ENCODE assay signal across 14 cellular contexts in the genomic region with DNA sequence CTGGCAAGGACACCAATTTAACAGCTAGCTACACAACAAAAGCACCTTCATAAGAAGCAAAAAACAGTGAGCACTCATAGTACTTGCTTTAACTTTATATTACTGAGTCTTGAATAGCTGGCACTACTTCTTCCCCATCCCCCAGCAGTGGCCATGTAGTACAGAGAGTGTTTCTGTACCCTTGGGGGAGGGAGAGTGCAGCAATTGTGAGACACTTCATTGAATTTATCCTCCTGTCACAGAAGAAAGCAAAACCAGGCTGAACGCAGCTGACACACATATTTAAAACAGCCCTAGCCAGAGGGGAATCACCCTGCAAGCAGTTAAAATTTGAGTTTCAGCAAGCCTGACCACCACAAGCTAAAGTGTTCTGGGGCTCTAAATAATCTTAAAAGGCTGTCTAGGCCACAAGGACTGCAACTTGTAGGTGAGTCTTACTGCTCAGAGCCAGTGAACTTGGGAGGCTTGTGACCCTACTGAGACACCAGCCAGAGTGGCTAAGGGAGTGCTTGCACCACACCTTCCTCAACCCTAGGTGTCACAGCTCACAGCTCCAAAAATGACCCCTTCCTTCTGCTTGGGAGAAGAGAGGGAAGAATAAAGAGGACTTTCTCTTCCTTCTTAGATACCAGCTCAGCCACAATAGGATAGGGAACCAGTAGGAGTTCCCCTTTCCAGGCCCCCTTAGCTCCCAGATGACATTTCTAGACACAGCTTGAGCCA.
A peak's percentile ranks its signal among the peaks of the same experiment; 100 is the strongest.
DNase-seq lines count a peak whose midpoint lies in the region; ATAC-seq and TF ChIP-seq lines count a peak whose summit lies in the region.
"Had no signal": no experiment of that assay in that cellular context is flagged by ENCODE, and none has a peak within 500 bp of the region (broad histone marks: within the 10 kb centered on the region; RNA-seq: fewer than 3 reads in every experiment).

No MANE protein-coding gene starts in this region.

- H3K4me3 ChIP-seq in left ventricle myocardium inferior, result no peak overlapping the region
- no peak overlapping the region for H3K4me3 ChIP-seq in WERI-Rb-1 (ENCODE audit: low read depth, low read length)
- H3K4me3 ChIP-seq: A549, skin epidermis had no signal

- H3K9me3 ChIP-seq in left ventricle myocardium inferior (replicated peaks) (no peaks in the 10 kb centered on the region), WERI-Rb-1 (ENCODE audit: severe bottlenecking) (no peaks in the 10 kb centered on the region)
- H3K9me3 ChIP-seq: A549 had no signal

- peaks cover 22% of the 10 kb centered on the region for H3K4me1 ChIP-seq in left ventricle myocardium inferior
- H3K4me1 ChIP-seq: A549 had no signal

- ATAC-seq in Right ventricle myocardium superior (ENCODE audit: poor library complexity), result peak; percentile 78
- ATAC-seq: A549; activated CD4-positive, CD25-positive, alpha-beta regulatory T cell treated with anti-CD3 and anti-CD28 coated beads, Interleukin-2, amount 50 U/mL, for 24 hours; naive thymus-derived CD8-positive, alpha-beta T cell had no signal

- H3K27me3 ChIP-seq in left ventricle myocardium inferior (ENCODE audit: low read depth) (no peaks in the 10 kb centered on the region), WERI-Rb-1 (ENCODE audit: insufficient read depth, low read depth, severe bottlenecking) (no peaks in the 10 kb centered on the region)

- no peak overlapping the region for H3K27ac ChIP-seq in left ventricle myocardium inferior (replicated peaks)
- H3K27ac ChIP-seq in WERI-Rb-1, result no peak overlapping the region
- H3K27ac ChIP-seq: A549 had no signal

- TF ChIP-seq CTCF in left ventricle myocardium inferior (IDR thresholded peaks at IDR 0.05; ENCODE audit: borderline replicate concordance) (no peak), WERI-Rb-1 (IDR thresholded peaks at IDR 0.05; ENCODE audit: low read depth, low read length) (no peak)

- H3K36me3 ChIP-seq in left ventricle myocardium inferior (no peaks in the 10 kb centered on the region), WERI-Rb-1 (no peaks in the 10 kb centered on the region)

- DNase-seq in Right ventricle myocardium superior, result no peak
- no peak for DNase-seq in left ventricle myocardium inferior
- DNase-seq in globus pallidus (ENCODE audit: low spot score), result peak; percentile 62
- DNase-seq in myocyte (ENCODE audit: low read depth), result peak; percentile 15
- DNase-seq in COLO668 (lab: John Stamatoyannopoulos, UW; ENCODE audit: unreplicated experiment), result no peak
- DNase-seq in NCI-H2029 (lab: John Stamatoyannopoulos, UW), result no peak
- no peak for DNase-seq in WERI-Rb-1
- no peak for DNase-seq in iPS-NIHi11 (ENCODE audit: low spot score)
- DNase-seq: dermis blood vessel endothelial cell; MV-4-11; naive thymus-derived CD8-positive, alpha-beta T cell had no signal

- intact Hi-C loops in Right ventricle myocardium superior (cut with DNase I) (no loop called here), left ventricle myocardium inferior (cut with micrococcal nuclease) (no loop called here)

Comparison
In these comparisons a context has a peak if more than half of its experiments do, and no peak if none do; other contexts are left out.
1. DNase-seq: peak in globus pallidus (single experiment) and myocyte (single experiment); none in Right ventricle myocardium superior (single experiment), left ventricle myocardium inferior (single experiment), COLO668 (single experiment), NCI-H2029 (single experiment), WERI-Rb-1 (single experiment) and iPS-NIHi11 (single experiment).